In genomic region chr1:160108888-160109662, GRCh38 we compare ENCODE assay signal across 1 cellular context.
TF ChIP-seq lines count a peak whose summit lies in the region.

No MANE protein-coding gene starts in this region.

TF ChIP-seq in endothelial cell of umbilical vein, 7 proteins besides CTCF, POLR2A, EP300 and RAD21 (continued from another document):
- TF ChIP-seq FOS (IDR thresholded peaks at IDR 0.05; ENCODE audit: borderline replicate concordance, insufficient read depth, low read length): no peak
- no peak for TF ChIP-seq POLR2AphosphoS5 (IDR thresholded peaks at IDR 0.05; ENCODE audit: insufficient read depth, low read depth, low read length)
- no peak for TF ChIP-seq GATA2 (IDR thresholded peaks at IDR 0.05; ENCODE audit: insufficient read depth, insufficient read length, low read depth, low read length)
- TF ChIP-seq, protein P1, sequence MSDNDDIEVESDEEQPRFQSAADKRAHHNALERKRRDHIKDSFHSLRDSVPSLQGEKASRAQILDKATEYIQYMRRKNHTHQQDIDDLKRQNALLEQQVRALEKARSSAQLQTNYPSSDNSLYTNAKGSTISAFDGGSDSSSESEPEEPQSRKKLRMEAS (IDR thresholded peaks at IDR 0.05; ENCODE audit: insufficient read depth, insufficient read length): no peak
- no peak for TF ChIP-seq JUN (IDR thresholded peaks at IDR 0.05; ENCODE audit: borderline replicate concordance, insufficient read depth, insufficient read length, low read depth)
- no peak for TF ChIP-seq EZH2 (IDR thresholded peaks at IDR 0.05; ENCODE audit: borderline replicate concordance, low read depth, low read length, severe bottlenecking)
